ENCODE assay signal across 22 cellular contexts in the genomic region with DNA sequence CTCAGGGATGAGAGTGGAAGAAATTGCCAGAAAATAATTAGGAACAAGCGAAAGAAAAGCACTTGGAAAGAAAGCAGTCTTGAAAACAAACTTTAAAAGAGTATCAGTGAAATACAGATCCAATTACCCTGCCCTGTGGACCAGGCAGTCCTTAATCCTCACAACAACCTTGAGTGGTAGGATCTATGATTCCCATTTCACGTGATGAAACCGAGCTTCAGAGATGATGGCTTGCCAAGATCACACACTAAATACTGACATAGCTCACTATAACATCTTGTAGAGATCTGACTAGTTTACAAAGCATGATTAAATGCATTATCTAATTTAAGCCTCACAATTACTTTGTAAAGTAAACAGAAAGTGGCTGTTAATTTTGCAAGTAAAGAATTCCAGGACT.
"Had no signal": no experiment of that assay in that cellular context is flagged by ENCODE, and none has a peak within 500 bp of the region (broad histone marks: within the 10 kb centered on the region; RNA-seq: fewer than 3 reads in every experiment).

No MANE protein-coding gene starts in this region.

- H3K27ac ChIP-seq: colonic mucosa, epithelial cell of prostate, prostate gland, thoracic aorta, upper lobe of right lung had no signal

- H3K27me3 ChIP-seq: colonic mucosa, heart right ventricle, upper lobe of right lung had no signal

- H3K36me3 ChIP-seq: colonic mucosa, heart right ventricle, prostate gland, thoracic aorta, upper lobe of right lung had no signal

- ATAC-seq: activated CD4-positive, alpha-beta T cell treated with anti-CD3 and anti-CD28 coated beads for 36 hours; mucosa of descending colon; T-cell; upper lobe of right lung; WTC11 had no signal

- H3K9me3 ChIP-seq: colonic mucosa, heart right ventricle, mucosa of descending colon, prostate gland, thoracic aorta, upper lobe of right lung had no signal

- H3K4me1 ChIP-seq: colonic mucosa, prostate gland had no signal

- DNase-seq: activated CD4-positive, alpha-beta T cell treated with anti-CD3 and anti-CD28 coated beads for 36 hours; activated CD4-positive, alpha-beta T cell treated with anti-CD3 and anti-CD28 coated beads, Interleukin-2, amount 50 U/mL, for 48 hours; activated gamma-delta T cell treated with Interleukin-2 at 50 U/mL for 16 hours; activated naive CD8-positive, alpha-beta T cell treated with anti-CD3 and anti-CD28 coated beads, Interleukin-2, amount 10 ng/mL, durations not matched to agents 7 days and 5 days; colonic mucosa; endodermal cell; heart right ventricle; immature natural killer cell; kidney glomerular epithelial cell; left ventricle myocardium superior; mucosa of descending colon; naive B cell; right cardiac atrium; small intestine; stimulated activated CD4-positive, alpha-beta T cell treated with anti-CD3 and anti-CD28 coated beads, Interleukin-15, amount 100 ng/mL, for 24 hours; stimulated activated CD4-positive, alpha-beta T cell treated with anti-CD3 and anti-CD28 coated beads, Interleukin-2, amount 100 ng/mL, for 48 hours; T-cell; upper lobe of right lung had no signal

- H3K4me3 ChIP-seq: colonic mucosa, heart right ventricle, mucosa of descending colon, prostate gland, thoracic aorta, upper lobe of right lung had no signal
